Comparison of ENCODE assay signal across 12 cellular contexts in the genomic region with DNA sequence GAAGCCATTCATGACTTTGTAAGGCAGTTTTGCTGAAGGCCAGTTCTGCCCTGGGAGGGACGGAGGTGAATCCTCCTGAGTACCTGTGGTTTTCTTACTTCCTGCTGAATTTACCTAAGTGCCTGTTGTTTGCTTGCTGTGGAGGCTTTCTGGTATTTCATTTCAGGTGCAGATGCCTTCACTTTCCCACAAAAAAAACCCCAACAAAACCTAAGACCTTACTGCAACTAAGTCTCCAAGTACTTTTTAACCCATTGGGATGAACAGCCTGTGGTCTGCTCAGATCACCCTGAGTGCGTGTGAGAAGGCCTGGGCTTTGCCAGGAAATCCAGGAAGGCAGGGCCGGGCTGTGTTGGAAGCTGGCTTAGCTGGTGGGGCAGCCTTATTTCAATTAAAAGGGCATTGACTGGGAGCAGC.
DNase-seq lines count a peak whose midpoint lies in the region; ATAC-seq and TF ChIP-seq lines count a peak whose summit lies in the region.
"Had no signal": no experiment of that assay in that cellular context is flagged by ENCODE, and none has a peak within 500 bp of the region (broad histone marks: within the 10 kb centered on the region; RNA-seq: fewer than 3 reads in every experiment).

No MANE protein-coding gene starts in this region.

- H3K9me3 ChIP-seq in SK-N-SH: no peaks in the 10 kb centered on the region
- H3K9me3 ChIP-seq in RWPE2 (ENCODE audit: severe bottlenecking): peaks cover 2% of the 10 kb centered on the region

- POLR2A ChIA-PET in SK-N-SH (lab: Yijun Ruan, JAX): no interaction called here

- intact Hi-C loops in CD14-positive monocyte (cut with micrococcal nuclease): no loop called here

- H3F3A ChIP-seq in SK-N-SH (replicated peaks; ENCODE audit: insufficient read depth): no peaks in the 10 kb centered on the region

- no peak overlapping the region for H3K4me2 ChIP-seq in SK-N-SH

- peaks cover 19% of the 10 kb centered on the region for H4K20me1 ChIP-seq in SK-N-SH (ENCODE audit: insufficient read depth)

- peaks cover 7 to 17% (median 10%) of the 10 kb centered on the region in 7 donors for H3K9me3 Mint-ChIP-seq in CD14-positive monocyte

- no peak for TF ChIP-seq EP300 in SK-N-SH (IDR thresholded peaks at IDR 0.05; ENCODE audit: borderline replicate concordance in 1 of 2, low read depth in 1 of 2, low read length in 1 of 2)

- H3K4me1 ChIP-seq in SK-N-SH (ENCODE audit: control insufficient read depth in 1 of 2, insufficient read depth in 2 of 2, low read depth in 1 of 2, low read length in 1 of 2) (peaks cover 2 to 44% of the 10 kb centered on the region in 2 experiments; a peak in 3 of 4 replicates), RWPE2 (ENCODE audit: insufficient read depth, poor library complexity, severe bottlenecking) (peaks cover 11% of the 10 kb centered on the region), foreskin keratinocyte (peaks cover 6% of the 10 kb centered on the region)

- no peak overlapping the region for H3K9ac ChIP-seq in SK-N-SH

- no peaks in the 10 kb centered on the region for H3K9me2 ChIP-seq in SK-N-SH

- no peak for DNase-seq in SK-N-SH
- no peak for DNase-seq in RWPE2 (ENCODE audit: low spot score)
- DNase-seq in foreskin keratinocyte: peak; percentile 42 to 72
- DNase-seq in stimulated activated naive CD8-positive, alpha-beta T cell treated with anti-CD3 and anti-CD28 coated beads, Interleukin-15, Interleukin-2, amounts not matched to agents 100 U/mL and 50 U/mL, for 24 hours: no peak
- DNase-seq in HUDEP-2 (lab: John Stamatoyannopoulos, UW; ENCODE audit: unreplicated experiment in 76 of 76): no peak
- DNase-seq in CD14-positive monocyte (ENCODE audit: low spot score): no peak
- DNase-seq: stimulated activated CD8-positive, alpha-beta memory T cell treated with anti-CD3 and anti-CD28 coated beads, Interleukin-4, amount 100 ng/mL, for 48 hours; WERI-Rb-1 had no signal

- no peak for TF ChIP-seq RAD21 in SK-N-SH (IDR thresholded peaks at IDR 0.05; ENCODE audit: low read length)

- H3K27ac Mint-ChIP-seq in CD14-positive monocyte: peak overlapping the region in 1 of 7 donors; percentile 31

- no peak overlapping the region for H2AFZ ChIP-seq in SK-N-SH (ENCODE audit: low read depth)

- H3K36me3 ChIP-seq in SK-N-SH (replicated peaks in 1 of 2; ENCODE audit: control insufficient read depth in 1 of 2, insufficient read depth in 2 of 2, low read length in 1 of 2): peaks cover 6 to 15% of the 10 kb centered on the region in 2 experiments
- peaks cover 26% of the 10 kb centered on the region for H3K36me3 ChIP-seq in RWPE2 (ENCODE audit: low read depth)

- 83% methylated on average over 3 of the region's 3 CpGs for WGBS in SK-N-SH (ENCODE audit: low lambda C conversion rate)

- no peak overlapping the region for H3K4me3 Mint-ChIP-seq in CD14-positive monocyte
- H3K4me3 Mint-ChIP-seq: neural crest cell had no signal

- H3K36me3 Mint-ChIP-seq in CD14-positive monocyte: peaks cover 19 to 22% of the 10 kb centered on the region in 2 donors

- H3K27me3 Mint-ChIP-seq in CD14-positive monocyte (ENCODE audit: low read depth in 3 of 3): peaks cover 0 to 1% (median 0%) of the 10 kb centered on the region in 3 donors

- peaks cover 98% of the 10 kb centered on the region for H3K79me2 ChIP-seq in SK-N-SH (ENCODE audit: insufficient read depth)

- CTCF ChIA-PET in SK-N-SH (lab: Yijun Ruan, JAX): interaction anchor here (1.1 to 1.5 kb wide), 2 partner anchors 10 to 24 kb away, joined by 3 read pairs; no protein-coding TSS in a partner anchor

- ATAC-seq in SK-N-SH treated with all-trans-retinoic acid at 6 μM for 48 hours (peak; percentile 28; the same call in 1 of the 3 replicates), RWPE2 (ENCODE audit: low read depth) (peak; percentile 71), foreskin keratinocyte (peak; percentile 65), HG03025 (IDR thresholded peaks at IDR 0.05; ENCODE audit: low FRiP score, unreplicated experiment) (no peak)
- ATAC-seq in stimulated activated naive CD8-positive, alpha-beta T cell treated with anti-CD3 and anti-CD28 coated beads, Interleukin-15, Interleukin-2, amounts not matched to agents 100 U/mL and 50 U/mL, for 24 hours: peak; percentile 21

- no peak overlapping the region for H3K4me3 ChIP-seq in SK-N-SH (ENCODE audit: low read depth in 2 of 2, low read length in 1 of 2)
- H3K4me3 ChIP-seq in RWPE2 (ENCODE audit: severe bottlenecking): no peak overlapping the region

- TF ChIP-seq CTCF in SK-N-SH (IDR thresholded peaks at IDR 0.05) (no peak), RWPE2 (IDR thresholded peaks at IDR 0.05; ENCODE audit: poor library complexity, severe bottlenecking) (no peak), foreskin keratinocyte (conservative IDR thresholded peaks at IDR 0.05) (no peak), CD14-positive monocyte (IDR thresholded peaks at IDR 0.05) (no peak)

- H3K27ac ChIP-seq in SK-N-SH (ENCODE audit: low read depth in 2 of 2, low read length in 1 of 2) (peak overlapping the region in 1 of 2 experiments; percentile 34; a peak in 1 of 4 replicates), RWPE2 (ENCODE audit: poor library complexity, severe bottlenecking) (peak overlapping the region; percentile 32), foreskin keratinocyte (no peak overlapping the region)
- H3K27ac ChIP-seq: 22Rv1, WERI-Rb-1 had no signal

- H3K4me1 Mint-ChIP-seq in CD14-positive monocyte: peaks cover 30% of the 10 kb centered on the region

- H3K27me3 ChIP-seq in SK-N-SH (ENCODE audit: insufficient read depth) (no peaks in the 10 kb centered on the region), RWPE2 (ENCODE audit: insufficient read depth, poor library complexity, severe bottlenecking) (no peaks in the 10 kb centered on the region), foreskin keratinocyte (no peaks in the 10 kb centered on the region)

TF ChIP-seq in SK-N-SH treated with all-trans-retinoic acid at 6 μM for 48 hours, 23 proteins besides CTCF, POLR2A, EP300 and RAD21:
- TF ChIP-seq ARNTL (CRISPR knock-in tag; IDR thresholded peaks at IDR 0.05; ENCODE audit: borderline replicate concordance, low read depth) (no peak), GLIS3 (CRISPR knock-in tag; IDR thresholded peaks at IDR 0.05) (no peak), SNAI2 (CRISPR knock-in tag; IDR thresholded peaks at IDR 0.05) (no peak), TOX (CRISPR knock-in tag; IDR thresholded peaks at IDR 0.05; ENCODE audit: borderline replicate concordance) (no peak), ZFP3 (CRISPR knock-in tag; IDR thresholded peaks at IDR 0.05) (no peak), ZNF8 (CRISPR knock-in tag; IDR thresholded peaks at IDR 0.05) (no peak), ESRRG (CRISPR knock-in tag; IDR thresholded peaks at IDR 0.05) (no peak)
- TF ChIP-seq, protein P1, sequence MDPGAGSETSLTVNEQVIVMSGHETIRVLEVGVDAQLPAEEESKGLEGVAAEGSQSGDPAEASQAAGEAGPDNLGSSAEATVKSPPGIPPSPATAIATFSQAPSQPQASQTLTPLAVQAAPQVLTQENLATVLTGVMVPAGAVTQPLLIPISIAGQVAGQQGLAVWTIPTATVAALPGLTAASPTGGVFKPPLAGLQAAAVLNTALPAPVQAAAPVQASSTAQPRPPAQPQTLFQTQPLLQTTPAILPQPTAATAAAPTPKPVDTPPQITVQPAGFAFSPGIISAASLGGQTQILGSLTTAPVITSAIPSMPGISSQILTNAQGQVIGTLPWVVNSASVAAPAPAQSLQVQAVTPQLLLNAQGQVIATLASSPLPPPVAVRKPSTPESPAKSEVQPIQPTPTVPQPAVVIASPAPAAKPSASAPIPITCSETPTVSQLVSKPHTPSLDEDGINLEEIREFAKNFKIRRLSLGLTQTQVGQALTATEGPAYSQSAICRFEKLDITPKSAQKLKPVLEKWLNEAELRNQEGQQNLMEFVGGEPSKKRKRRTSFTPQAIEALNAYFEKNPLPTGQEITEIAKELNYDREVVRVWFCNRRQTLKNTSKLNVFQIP (CRISPR knock-in tag; IDR thresholded peaks at IDR 0.05; ENCODE audit: borderline replicate concordance, low read depth): no peak
TF ChIP-seq in SK-N-SH treated with all-trans-retinoic acid at 6 μM for 48 hours: peak in this region for 0.

TF ChIP-seq in SK-N-SH, 30 proteins besides CTCF, POLR2A, EP300 and RAD21:
- no peak for TF ChIP-seq YY1 (IDR thresholded peaks at IDR 0.05; ENCODE audit: low read depth)
- TF ChIP-seq SMC3 (IDR thresholded peaks at IDR 0.05; ENCODE audit: low read depth, low read length): no peak
- no peak for TF ChIP-seq SIN3A (IDR thresholded peaks at IDR 0.05; ENCODE audit: borderline replicate concordance, low read depth, low read length)
- TF ChIP-seq JUND (IDR thresholded peaks at IDR 0.05): no peak
- TF ChIP-seq MEF2A (IDR thresholded peaks at IDR 0.05; ENCODE audit: borderline replicate concordance, low read depth): no peak
- TF ChIP-seq FOSL2 (IDR thresholded peaks at IDR 0.05; ENCODE audit: borderline replicate concordance, low read depth): no peak
- TF ChIP-seq EZH2phosphoT487 (IDR thresholded peaks at IDR 0.05; ENCODE audit: borderline replicate concordance, low read depth): no peak
- TF ChIP-seq ELF1 (IDR thresholded peaks at IDR 0.05): no peak

Comparison
In these comparisons a context has a peak if more than half of its experiments do, and no peak if none do; other contexts are left out.
1. DNase-seq: peak in foreskin keratinocyte (2 of 2); none in SK-N-SH (single experiment), RWPE2 (single experiment), stimulated activated naive CD8-positive, alpha-beta T cell treated with anti-CD3 and anti-CD28 coated beads, Interleukin-15, Interleukin-2, amounts not matched to agents 100 U/mL and 50 U/mL, for 24 hours (single experiment), HUDEP-2 (0 of 76) and CD14-positive monocyte (single experiment).